8 cellular contexts compared by ENCODE assay signal in the genomic region with DNA sequence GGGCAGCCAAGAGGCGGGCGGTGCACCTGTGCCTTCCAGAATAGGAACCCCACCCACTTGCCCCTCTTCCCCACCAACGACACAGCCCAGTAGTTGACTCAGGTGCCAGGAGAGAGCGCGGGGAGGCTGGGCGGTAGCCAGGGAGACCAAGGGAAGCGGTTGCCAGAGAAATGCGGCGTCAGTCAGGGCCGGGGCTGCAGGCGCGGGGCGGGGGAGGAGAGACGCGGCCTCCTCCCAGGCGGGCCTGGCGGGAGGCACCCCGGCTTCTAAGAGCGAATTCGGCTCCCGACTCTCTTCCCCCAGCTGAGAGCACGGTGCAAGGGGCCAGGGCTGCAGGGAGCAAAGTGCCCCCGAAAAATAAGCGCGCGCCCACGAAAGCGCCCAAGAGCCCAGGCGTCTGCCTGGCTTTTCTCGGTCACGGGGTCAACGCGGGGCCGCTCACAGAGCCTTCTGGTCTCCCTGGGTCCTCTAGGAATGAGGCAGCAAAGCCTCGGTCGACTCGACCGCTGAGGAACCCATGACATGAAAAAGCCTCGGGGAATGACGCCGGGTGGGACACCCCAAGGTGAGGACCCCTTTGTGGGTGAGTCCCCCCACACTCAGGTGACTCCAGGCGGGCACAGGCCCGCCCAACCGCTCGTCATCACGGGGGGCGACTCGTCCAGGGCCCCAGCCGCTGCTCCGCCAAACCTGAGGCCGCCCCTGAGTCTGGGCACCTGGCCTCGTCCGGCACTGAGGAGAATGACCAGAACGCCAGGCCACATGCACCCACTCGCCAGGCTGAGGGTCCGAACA. TPM values are rescaled to one million over a fixed set of nuclear protein-coding genes. Genes with fewer than 3 reads are reported as not detected.
DNase-seq lines count a peak whose midpoint lies in the region; ATAC-seq, FAIRE-seq and TF ChIP-seq lines count a peak whose summit lies in the region.

No MANE protein-coding gene starts in this region.

- H3K9ac ChIP-seq in endothelial cell of umbilical vein (replicated peaks; ENCODE audit: extremely low read depth, insufficient read depth, low read length): no peak overlapping the region

- no peaks in the 10 kb centered on the region for H3K9me1 ChIP-seq in endothelial cell of umbilical vein (replicated peaks; ENCODE audit: control insufficient read depth, extremely low read depth, insufficient read depth, low read length)

- no peak for TF ChIP-seq CTCF in endothelial cell of umbilical vein (IDR thresholded peaks at IDR 0.05; ENCODE audit: extremely low read depth in 1 of 2, insufficient read depth in 1 of 2, low read depth in 1 of 2, low read length in 2 of 2)

- peaks cover 36 to 49% of the 10 kb centered on the region in 2 experiments for H3K27me3 ChIP-seq in endothelial cell of umbilical vein (ENCODE audit: control insufficient read depth in 2 of 2, insufficient read depth in 2 of 2, low read length in 2 of 2)

- H2AFZ ChIP-seq in endothelial cell of umbilical vein (ENCODE audit: low read depth, low read length): no peak overlapping the region

- TF ChIP-seq POLR2A in endothelial cell of umbilical vein (IDR thresholded peaks at IDR 0.05; ENCODE audit: low read depth, low read length) (no peak), GM12892 (IDR thresholded peaks at IDR 0.05; ENCODE audit: low read depth, low read length) (no peak)

- no peak for FAIRE-seq in endothelial cell of umbilical vein (lab: Jason Lieb, UNC)
- no peak for FAIRE-seq in GM12892 (lab: Jason Lieb, UNC)

- CTCF ChIA-PET in endothelial cell of umbilical vein (lab: Charles Lee): no interaction called here

- BruUV-seq in endothelial cell of umbilical vein (replicated peaks; lab: Mats Ljungman, UMichigan): no TSS peak

- ATAC-seq in GM21786 (IDR thresholded peaks at IDR 0.05; ENCODE audit: unreplicated experiment): no peak

- H3K4me1 ChIP-seq in endothelial cell of umbilical vein (ENCODE audit: control insufficient read depth, extremely low read depth, insufficient read depth, low read length): no peaks in the 10 kb centered on the region

- POLR2A ChIA-PET in endothelial cell of umbilical vein (lab: Charles Lee): no interaction called here

- no peaks in the 10 kb centered on the region for H4K20me1 ChIP-seq in endothelial cell of umbilical vein (replicated peaks; ENCODE audit: control insufficient read depth, extremely low read depth, insufficient read depth, low read length)

- DNase-seq in Daoy (ENCODE audit: low read depth): peak; percentile 46
- DNase-seq in NCI-H2171 treated with DMSO at 0.1 percent for 48 hours (lab: John Stamatoyannopoulos, UW): peak; percentile 69
- DNase-seq in endothelial cell of umbilical vein (ENCODE audit: low read depth, low spot score): no peak
- peak; percentile 31 for DNase-seq in pons (ENCODE audit: low spot score)
- DNase-seq in SK-N-DZ (ENCODE audit: low spot score): no peak
- DNase-seq in GM12892 (ENCODE audit: insufficient read length): no peak
- no peak for DNase-seq in amniotic stem cell (lab: John Stamatoyannopoulos, UW)

- no peak overlapping the region for H3K4me2 ChIP-seq in endothelial cell of umbilical vein (ENCODE audit: insufficient read depth, low read length)

- H3K4me3 ChIP-seq in endothelial cell of umbilical vein (replicated peaks in 1 of 3; ENCODE audit: insufficient read depth in 1 of 3, low read depth in 1 of 3, low read length in 3 of 3): no peak overlapping the region

- no peak overlapping the region for H3K27ac ChIP-seq in endothelial cell of umbilical vein (ENCODE audit: insufficient read depth, low read depth, low read length)

- no peaks in the 10 kb centered on the region for H3K79me2 ChIP-seq in endothelial cell of umbilical vein (ENCODE audit: control insufficient read depth, insufficient read depth, low read length)

- no peaks in the 10 kb centered on the region for H3K36me3 ChIP-seq in endothelial cell of umbilical vein (ENCODE audit: control insufficient read depth in 2 of 2, extremely low read depth in 1 of 2, insufficient read depth in 2 of 2, low read length in 2 of 2)

- dilution Hi-C loops in endothelial cell of umbilical vein (cut with MboI; ENCODE audit: extremely low pct_ligation_motif_present, low sequenced_read_pairs): no loop called here

- H3K9me3 ChIP-seq in endothelial cell of umbilical vein (replicated peaks; ENCODE audit: control insufficient read depth, insufficient read depth, low read length): no peaks in the 10 kb centered on the region

- intact Hi-C loops in endothelial cell of umbilical vein (cut with micrococcal nuclease): no loop called here

TF ChIP-seq in endothelial cell of umbilical vein, 7 proteins besides CTCF, POLR2A, EP300 and RAD21:
- no peak for TF ChIP-seq JUN (IDR thresholded peaks at IDR 0.05; ENCODE audit: borderline replicate concordance, insufficient read depth, insufficient read length, low read depth)
- TF ChIP-seq EZH2 (IDR thresholded peaks at IDR 0.05; ENCODE audit: borderline replicate concordance, low read depth, low read length, severe bottlenecking): peak; percentile 26

RNA-seq across cellular contexts. Expression of gene CPEB1, which starts 0.7 kb away (rescaled TPM):
- total RNA-seq in Daoy (2014; rRNA removed; shearing (Covaris generic)): 5.2 and 5.3 TPM in 2 replicates
- total RNA-seq in endothelial cell of umbilical vein: not detected in 2 replicates
- not detected in 2 replicates for polyA plus RNA-seq in endothelial cell of umbilical vein
- polyA plus RNA-seq in endothelial cell of umbilical vein (2011; cell fraction: cytosol; rRNA removed): not detected in 2 replicates
- polyA plus RNA-seq in endothelial cell of umbilical vein (2011; cell fraction: nucleus; rRNA removed): not detected in 2 replicates
- polyA plus RNA-seq in endothelial cell of umbilical vein (2012): not detected in 2 replicates
- 0.23 TPM in 1 of 2 replicates, not detected in the other for polyA minus RNA-seq in endothelial cell of umbilical vein
- polyA minus RNA-seq in endothelial cell of umbilical vein (2011; cell fraction: cytosol; rRNA and poly(A)+ RNA removed): not detected
- not detected in 2 replicates for polyA minus RNA-seq in endothelial cell of umbilical vein (2011; cell fraction: nucleus; rRNA and poly(A)+ RNA removed)
- polyA plus RNA-seq in SK-N-DZ (2014; cell fraction: cytosol; rRNA removed): 1.1 and 2.5 TPM in 2 replicates
- 2.7 and 3.1 TPM in 2 replicates for polyA plus RNA-seq in SK-N-DZ (2014; cell fraction: nucleus; rRNA removed)
- polyA plus RNA-seq in GM12892 (2012; ENCODE audit: missing spikeins): 0.45 TPM

Comparison
In these comparisons a context has a peak if more than half of its experiments do, and no peak if none do; other contexts are left out.
1. DNase-seq: peak in Daoy (single experiment), NCI-H2171 treated with DMSO at 0.1 percent for 48 hours (single experiment) and pons (single experiment); none in endothelial cell of umbilical vein (single experiment), SK-N-DZ (single experiment), GM12892 (single experiment) and amniotic stem cell (single experiment).